Comparison of ENCODE assay signal across 22 cellular contexts in genomic region chr1:182703539-182703938, GRCh38. TPM values are rescaled to one million over a fixed set of nuclear protein-coding genes. Genes with fewer than 3 reads are reported as not detected.
DNase-seq lines count a peak whose midpoint lies in the region; ATAC-seq and TF ChIP-seq lines count a peak whose summit lies in the region.
"Had no signal": no experiment of that assay in that cellular context is flagged by ENCODE, and none has a peak within 500 bp of the region (broad histone marks: within the 10 kb centered on the region; RNA-seq: fewer than 3 reads in every experiment).

No MANE protein-coding gene starts in this region.

- H3K9ac ChIP-seq in HUES64 (ENCODE audit: low read depth, low read length) = no peak overlapping the region

- POLR2A ChIA-PET in GM10248 (lab: Yijun Ruan, JAX) = no interaction called here
- POLR2A ChIA-PET in PC-9 (lab: Charles Lee; ENCODE audit: unreplicated experiment) = no interaction called here

- H3K9me2 ChIP-seq in PC-9 (ENCODE audit: insufficient read depth) = no peaks in the 10 kb centered on the region

- TF ChIP-seq CTCF in C4-2B (conservative IDR thresholded peaks at IDR 0.05) (no peak), GM10248 (IDR thresholded peaks at IDR 0.05; ENCODE audit: control extremely low read depth, extremely low read depth, low read depth, missing control alignments) (no peak), PC-9 (conservative IDR thresholded peaks at IDR 0.05) (no peak), heart left ventricle (IDR thresholded peaks at IDR 0.05) (no peak), lower leg skin (IDR thresholded peaks at IDR 0.05) (no peak)

- H3F3A ChIP-seq in PC-9 (ENCODE audit: insufficient read depth, low read depth) = no peaks in the 10 kb centered on the region

- H2AFZ ChIP-seq in PC-9 = no peak overlapping the region

- CTCF ChIA-PET in GM10248 (lab: Yijun Ruan, JAX) (no interaction called here), PC-9 (lab: Charles Lee) (no interaction called here)

- ATAC-seq in heart left ventricle = no peak
- ATAC-seq: gastroesophageal sphincter, GM12878 had no signal

- H3K27ac ChIP-seq in C4-2B = peak overlapping the region; percentile 58; the same call in 1 of the 2 replicates
- H3K27ac ChIP-seq in HUES64 (ENCODE audit: low read depth, low read length) = peak overlapping the region; percentile 29; the same call in 1 of the 2 replicates
- H3K27ac ChIP-seq in PC-9 = no peak overlapping the region
- H3K27ac ChIP-seq in heart left ventricle = no peak overlapping the region
- H3K27ac ChIP-seq: esophagus squamous epithelium, gastroesophageal sphincter, tibial nerve had no signal

- H4K20me1 ChIP-seq in PC-9 (ENCODE audit: insufficient read depth) = no peaks in the 10 kb centered on the region

- no peak overlapping the region for H3K4me2 ChIP-seq in PC-9
- H3K4me2 ChIP-seq: smooth muscle cell had no signal

- BruUV-seq in PC-9 (replicated peaks; lab: Mats Ljungman, UMichigan) = no TSS peak

- TF ChIP-seq POLR2A in heart left ventricle (IDR thresholded peaks at IDR 0.05) = no peak
- no peak for TF ChIP-seq POLR2A in lower leg skin (IDR thresholded peaks at IDR 0.05)

- no peaks in the 10 kb centered on the region for H3K9me3 ChIP-seq in HUES64 (ENCODE audit: insufficient read depth, low read depth, low read length)
- no peaks in the 10 kb centered on the region for H3K9me3 ChIP-seq in PC-9 (ENCODE audit: insufficient read depth, low read depth)
- no peaks in the 10 kb centered on the region for H3K9me3 ChIP-seq in heart left ventricle
- H3K9me3 ChIP-seq: esophagus squamous epithelium, gastroesophageal sphincter, HAP-1, tibial nerve had no signal

- no peaks in the 10 kb centered on the region for H3K79me2 ChIP-seq in PC-9 (ENCODE audit: low read depth)

- DNase-seq in NCI-H1930 (lab: John Stamatoyannopoulos, UW) (peak; percentile 45 to 59), NCI-H774 (lab: John Stamatoyannopoulos, UW) (peak; percentile 62), GM10248 (ENCODE audit: extremely low spot score) (no peak), PC-9 (no peak), heart left ventricle (no peak), lower leg skin (ENCODE audit: low spot score in 2 of 2) (no peak)
- DNase-seq: ACHN; C1 segment of cervical spinal cord; esophagus squamous epithelium; Kasumi-1; NCI-H2171; nucleus accumbens; stimulated activated CD4-positive, alpha-beta T cell treated with anti-CD3 and anti-CD28 coated beads, Interleukin-2, amount 100 ng/mL, for 48 hours had no signal

- H3K27me3 ChIP-seq in HUES64 (ENCODE audit: insufficient read depth, low read length) = no peaks in the 10 kb centered on the region
- no peaks in the 10 kb centered on the region for H3K27me3 ChIP-seq in PC-9 (ENCODE audit: insufficient read depth, low read depth)
- no peaks in the 10 kb centered on the region for H3K27me3 ChIP-seq in heart left ventricle
- H3K27me3 ChIP-seq: esophagus squamous epithelium, gastroesophageal sphincter, tibial nerve had no signal

- no peaks in the 10 kb centered on the region for H3K36me3 ChIP-seq in HUES64 (ENCODE audit: insufficient read depth, low read length)
- no peaks in the 10 kb centered on the region for H3K36me3 ChIP-seq in PC-9 (ENCODE audit: low read depth)
- H3K36me3 ChIP-seq in heart left ventricle = no peaks in the 10 kb centered on the region
- H3K36me3 ChIP-seq: esophagus squamous epithelium, gastroesophageal sphincter, HAP-1, tibial nerve had no signal

- peaks cover 42% of the 10 kb centered on the region for H3K4me1 ChIP-seq in HUES64 (ENCODE audit: insufficient read depth, low read length)
- no peaks in the 10 kb centered on the region for H3K4me1 ChIP-seq in PC-9 (replicated peaks; ENCODE audit: insufficient read depth)
- peaks cover 0 to 15% (median 8%) of the 10 kb centered on the region in 12 donors for H3K4me1 ChIP-seq in heart left ventricle
- H3K4me1 ChIP-seq: HAP-1 had no signal

- 51% methylated on average over 2 of the region's 4 CpGs for WGBS in HUES64
- 72 to 83% (median 74%) methylated on average over 4 of the region's 4 CpGs for WGBS in heart left ventricle, 4 donors
- 66 to 75% methylated on average over 4 of the region's 4 CpGs for WGBS in lower leg skin, 2 donors

- H3K4me3 ChIP-seq in HUES64 (ENCODE audit: low read length) = no peak overlapping the region
- H3K4me3 ChIP-seq in PC-9 = no peak overlapping the region
- H3K4me3 ChIP-seq in heart left ventricle = no peak overlapping the region
- H3K4me3 ChIP-seq in lower leg skin (ENCODE audit: low read depth, poor library complexity, severe bottlenecking) = no peak overlapping the region
- H3K4me3 ChIP-seq: esophagus squamous epithelium, gastroesophageal sphincter, GM12878, HAP-1, smooth muscle cell, tibial nerve had no signal

- intact Hi-C loops in PC-9 (cut with micrococcal nuclease; ENCODE audit: unreplicated experiment) = no loop called here
- intact Hi-C loops in heart left ventricle (cut with DNase I) = no loop called here
- intact Hi-C loops in lower leg skin (cut with DNase I; ENCODE audit: low total_unique reads) = no loop called here

RNA-seq across cellular contexts. Expression of gene RGS8, which starts 19.2 kb away (rescaled TPM):
- polyA plus RNA-seq in HUES64 (2013, experiment 1 of 2) = 0.65 TPM
- 1.1 TPM for polyA plus RNA-seq in HUES64 (2013, experiment 2 of 2)
- total RNA-seq in PC-9 (2021) = not detected in 2 replicates
- total RNA-seq in heart left ventricle = under 1 TPM in 3 of 9 donors, not detected in 6; 0.05 to 0.23 (median 0.11) TPM
- not detected for polyA plus RNA-seq in heart left ventricle
- total RNA-seq in lower leg skin = not detected
- total RNA-seq: activated CD8-positive, alpha-beta memory T cell treated with anti-CD3 and anti-CD28 coated beads for 36 hours; esophagus squamous epithelium; gastroesophageal sphincter; renal cortical epithelial cell; smooth muscle cell; tibial nerve had no signal
- polyA plus RNA-seq: smooth muscle cell had no signal

Comparison
In these comparisons a context has a peak if more than half of its experiments do, and no peak if none do; other contexts are left out.
1. H3K27ac ChIP-seq: peak in C4-2B (single experiment) and HUES64 (single experiment); none in PC-9 (single experiment) and heart left ventricle (0 of 12).
2. DNase-seq: peak in NCI-H1930 (2 of 2) and NCI-H774 (single experiment); none in GM10248 (single experiment), PC-9 (0 of 2), heart left ventricle (0 of 5) and lower leg skin (0 of 2).